ENCODE assay signal across 12 cellular contexts in the genomic region with DNA sequence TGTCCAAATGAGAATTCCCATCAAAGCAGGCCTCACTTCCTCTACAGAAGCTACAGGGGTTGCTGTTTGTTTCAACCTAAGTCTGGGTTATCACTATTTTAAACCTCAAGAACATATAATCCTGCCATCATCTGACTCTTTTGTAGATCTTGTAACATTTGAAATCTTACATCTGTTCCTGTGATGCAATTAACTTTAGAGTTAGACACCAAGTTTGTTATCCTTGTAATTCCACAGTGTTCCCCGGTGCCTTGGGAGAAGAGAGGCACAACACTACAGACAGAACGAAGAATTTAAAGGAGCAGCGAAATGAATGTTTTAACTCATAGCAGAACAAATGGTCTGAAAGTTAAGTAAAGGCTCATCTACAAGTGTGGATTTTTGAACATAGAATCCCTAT.
"Had no signal": no experiment of that assay in that cellular context is flagged by ENCODE, and none has a peak within 500 bp of the region (broad histone marks: within the 10 kb centered on the region; RNA-seq: fewer than 3 reads in every experiment).

No MANE protein-coding gene starts in this region.

- DNase-seq: activated CD4-positive, alpha-beta memory T cell treated with anti-CD3 and anti-CD28 coated beads for 36 hours; activated CD8-positive, alpha-beta memory T cell treated with anti-CD3 and anti-CD28 coated beads, Interleukin-2, amount 10 ng/mL, durations not matched to agents 7 days and 5 days; activated naive CD4-positive, alpha-beta T cell treated with anti-CD3 and anti-CD28 coated beads, Interleukin-2, amount 10 ng/mL, durations not matched to agents 7 days and 5 days; activated T-cell treated with anti-CD3 and anti-CD28 coated beads, Interleukin-2, amount 50 U/mL, for 1 hour; esophagus squamous epithelium; gastrocnemius medialis; mesendoderm; occipital lobe; SK-N-SH; stimulated activated naive CD8-positive, alpha-beta T cell treated with anti-CD3 and anti-CD28 coated beads, Interleukin-15, Interleukin-2, amounts not matched to agents 100 U/mL and 50 U/mL, for 24 hours; T-cell; T1000 had no signal

- H3K27me3 ChIP-seq: esophagus squamous epithelium, gastrocnemius medialis had no signal

- H3K9me3 ChIP-seq: esophagus squamous epithelium, gastrocnemius medialis, SK-N-SH had no signal

- H3K36me3 ChIP-seq: esophagus squamous epithelium, gastrocnemius medialis had no signal

- H3K4me3 ChIP-seq: esophagus squamous epithelium, gastrocnemius medialis had no signal

- H3K4me1 ChIP-seq: gastrocnemius medialis had no signal

- H3K27ac ChIP-seq: esophagus squamous epithelium, gastrocnemius medialis had no signal
